2 cellular contexts compared by ENCODE assay signal in genomic region chr1:229430761-229431269, GRCh38.
A peak's percentile ranks its signal among the peaks of the same experiment; 100 is the strongest.
TF ChIP-seq lines count a peak whose summit lies in the region.

No MANE protein-coding gene starts in this region.

TF ChIP-seq in K562, 482 proteins besides CTCF, POLR2A, EP300 and RAD21 (continues in another document):
- TF ChIP-seq REST (CRISPR knock-in tag; IDR thresholded peaks at IDR 0.05; ENCODE audit: low read depth) (peak; percentile 98), SMARCA4 (IDR thresholded peaks at IDR 0.05) (no peak), HDAC1 (IDR thresholded peaks at IDR 0.05) (peak in 1 of 2 experiments; percentile 47; a peak in 1 of 4 replicates), RB1 (IDR thresholded peaks at IDR 0.05; ENCODE audit: low read depth) (peak; percentile 52; the same call in 1 of the 2 replicates), ZNF12 (CRISPR knock-in tag; IDR thresholded peaks at IDR 0.05) (peak; percentile 80; the same call in 1 of the 2 replicates), TEAD4 (IDR thresholded peaks at IDR 0.05; ENCODE audit: low read length) (no peak), TEAD4 (CRISPR knock-in tag; IDR thresholded peaks at IDR 0.05; ENCODE audit: borderline replicate concordance) (peak; percentile 72; the same call in 1 of the 2 replicates), ARID4B (CRISPR knock-in tag; IDR thresholded peaks at IDR 0.05) (peak; percentile 85), ZBTB49 (CRISPR knock-in tag; IDR thresholded peaks at IDR 0.05; ENCODE audit: borderline replicate concordance) (0 out of 2 replicates have a peak, but pooled peaks have one; percentile 25), ZKSCAN1 (IDR thresholded peaks at IDR 0.05; ENCODE audit: low read depth, low read length) (peak; percentile 33; the same call in 1 of the 2 replicates), SNIP1 (IDR thresholded peaks at IDR 0.05; ENCODE audit: low read depth) (no peak), ZNF3 (CRISPR knock-in tag; IDR thresholded peaks at IDR 0.05) (no peak), DMBX1 (CRISPR knock-in tag; IDR thresholded peaks at IDR 0.05; ENCODE audit: borderline replicate concordance) (no peak; the same call in 1 of the 2 replicates), ZNF263 (CRISPR knock-in tag; IDR thresholded peaks at IDR 0.05; ENCODE audit: borderline replicate concordance) (peak; percentile 66), SIN3A (IDR thresholded peaks at IDR 0.05; ENCODE audit: borderline replicate concordance in 2 of 2, control insufficient read depth in 1 of 2, low read depth in 2 of 2, low read length in 2 of 2) (peak in 1 of 2 experiments; percentile 57; a peak in 1 of 4 replicates), HEY1 (CRISPR knock-in tag; IDR thresholded peaks at IDR 0.05; ENCODE audit: borderline replicate concordance) (no peak), CBX2 (IDR thresholded peaks at IDR 0.05; ENCODE audit: insufficient read depth, low read length, poor library complexity, severe bottlenecking) (no peak), CREM (IDR thresholded peaks at IDR 0.05; ENCODE audit: low read depth) (0 out of 2 replicates have a peak, but pooled peaks have one; percentile 15)

TF ChIP-seq in HepG2, 621 proteins besides CTCF, POLR2A, EP300 and RAD21 (continues in another document):
- TF ChIP-seq RFX1 (IDR thresholded peaks at IDR 0.05) (no peak), KDM2A (CRISPR knock-in tag; IDR thresholded peaks at IDR 0.05; ENCODE audit: borderline replicate concordance, low read depth) (0 out of 2 replicates have a peak, but pooled peaks have one; percentile 45), NFKB2 (CRISPR knock-in tag; IDR thresholded peaks at IDR 0.05; ENCODE audit: borderline replicate concordance) (peak; percentile 70; the same call in 1 of the 2 replicates), ISL2 (CRISPR knock-in tag; IDR thresholded peaks at IDR 0.05) (peak; percentile 23; the same call in 1 of the 2 replicates), PHF21A (CRISPR knock-in tag; IDR thresholded peaks at IDR 0.05) (no peak), SIX4 (CRISPR knock-in tag; IDR thresholded peaks at IDR 0.05) (peak; percentile 34; the same call in 1 of the 2 replicates), XRCC5 (optimal IDR thresholded peaks at IDR 0.05; ENCODE audit: low read length) (peak; percentile 25), HOXA3 (CRISPR knock-in tag; IDR thresholded peaks at IDR 0.05) (0 out of 2 replicates have a peak, but pooled peaks have one; percentile 19), THRA (CRISPR knock-in tag; IDR thresholded peaks at IDR 0.05; ENCODE audit: borderline replicate concordance) (peak; percentile 65), SALL1 (CRISPR knock-in tag; IDR thresholded peaks at IDR 0.05) (peak; percentile 61; the same call in 1 of the 2 replicates), BCL6 (CRISPR knock-in tag; IDR thresholded peaks at IDR 0.05) (0 out of 2 replicates have a peak, but pooled peaks have one; percentile 22), ZBTB7B (CRISPR knock-in tag; IDR thresholded peaks at IDR 0.05) (peak; percentile 59; the same call in 1 of the 2 replicates), ZNF331 (CRISPR knock-in tag; IDR thresholded peaks at IDR 0.05) (0 out of 2 replicates have a peak, but pooled peaks have one; percentile 45), KAT8 (CRISPR knock-in tag; IDR thresholded peaks at IDR 0.05) (peak; percentile 32; the same call in 1 of the 2 replicates), ATF3 (CRISPR knock-in tag; IDR thresholded peaks at IDR 0.05) (0 out of 2 replicates have a peak, but pooled peaks have one; percentile 24), ZNF720 (CRISPR knock-in tag; IDR thresholded peaks at IDR 0.05) (peak; percentile 66; the same call in 1 of the 2 replicates), ZNF3 (CRISPR knock-in tag; IDR thresholded peaks at IDR 0.05) (no peak), ZNF607 (CRISPR knock-in tag; IDR thresholded peaks at IDR 0.05; ENCODE audit: borderline replicate concordance) (0 out of 2 replicates have a peak, but pooled peaks have one; percentile 47), IRF2 (CRISPR knock-in tag; IDR thresholded peaks at IDR 0.05) (0 out of 2 replicates have a peak, but pooled peaks have one; percentile 33), TBL1XR1 (IDR thresholded peaks at IDR 0.05; ENCODE audit: borderline replicate concordance, low read length, partially characterized antibody) (no peak), TSC22D2 (CRISPR knock-in tag; IDR thresholded peaks at IDR 0.05; ENCODE audit: borderline replicate concordance) (0 out of 2 replicates have a peak, but pooled peaks have one; percentile 71), ZNF296 (CRISPR knock-in tag; conservative IDR thresholded peaks at IDR 0.05) (0 out of 2 replicates have a peak, but pooled peaks have one; percentile 44), ZBTB10 (CRISPR knock-in tag; IDR thresholded peaks at IDR 0.05; ENCODE audit: borderline replicate concordance) (peak; percentile 38; the same call in 1 of the 2 replicates), NKX3-1 (CRISPR knock-in tag; IDR thresholded peaks at IDR 0.05) (0 out of 2 replicates have a peak, but pooled peaks have one; percentile 31), KLF6 (CRISPR knock-in tag; IDR thresholded peaks at IDR 0.05) (peak; percentile 80; the same call in 1 of the 2 replicates), ZNF768 (CRISPR knock-in tag; IDR thresholded peaks at IDR 0.05) (peak; percentile 51; the same call in 1 of the 2 replicates), ZNF205 (CRISPR knock-in tag; IDR thresholded peaks at IDR 0.05) (no peak), FOSL2 (CRISPR knock-in tag; IDR thresholded peaks at IDR 0.05) (peak; percentile 29; the same call in 1 of the 2 replicates), KLF11 (CRISPR knock-in tag; IDR thresholded peaks at IDR 0.05) (peak; percentile 53; the same call in 1 of the 2 replicates), NFYB (CRISPR knock-in tag; IDR thresholded peaks at IDR 0.05) (0 out of 2 replicates have a peak, but pooled peaks have one; percentile 13), PATZ1 (CRISPR knock-in tag; IDR thresholded peaks at IDR 0.05) (0 out of 2 replicates have a peak, but pooled peaks have one; percentile 23), ZNF703 (CRISPR knock-in tag; IDR thresholded peaks at IDR 0.05; ENCODE audit: borderline replicate concordance) (no peak), ZBTB20 (CRISPR knock-in tag; IDR thresholded peaks at IDR 0.05; ENCODE audit: borderline replicate concordance, low read depth) (peak; percentile 38; the same call in 1 of the 2 replicates), ZBTB43 (CRISPR knock-in tag; conservative IDR thresholded peaks at IDR 0.05) (no peak), MEIS2 (CRISPR knock-in tag; IDR thresholded peaks at IDR 0.05) (peak; percentile 80), ZNF335 (CRISPR knock-in tag; IDR thresholded peaks at IDR 0.05) (peak; percentile 62; the same call in 1 of the 2 replicates), KMT2B (CRISPR knock-in tag; IDR thresholded peaks at IDR 0.05) (peak; percentile 25; the same call in 1 of the 2 replicates), BORCS8-MEF2B (CRISPR knock-in tag; IDR thresholded peaks at IDR 0.05) (peak; percentile 63; the same call in 1 of the 2 replicates), ZNF12 (CRISPR knock-in tag; IDR thresholded peaks at IDR 0.05) (peak; percentile 57; the same call in 1 of the 2 replicates), CREB1 (IDR thresholded peaks at IDR 0.05) (no peak), CREB1 (CRISPR knock-in tag; IDR thresholded peaks at IDR 0.05) (no peak), WIZ (CRISPR knock-in tag; IDR thresholded peaks at IDR 0.05) (peak; percentile 93), ZNF574 (CRISPR knock-in tag; IDR thresholded peaks at IDR 0.05) (peak; percentile 60; the same call in 1 of the 2 replicates), ZNF441 (CRISPR knock-in tag; IDR thresholded peaks at IDR 0.05; ENCODE audit: borderline replicate concordance) (peak; percentile 71; the same call in 1 of the 2 replicates), MAF1 (CRISPR knock-in tag; IDR thresholded peaks at IDR 0.05; ENCODE audit: borderline replicate concordance) (peak; percentile 54; the same call in 1 of the 2 replicates), UBTF (CRISPR knock-in tag; IDR thresholded peaks at IDR 0.05) (no peak), EHMT2 (IDR thresholded peaks at IDR 0.05; ENCODE audit: borderline replicate concordance, low read depth, low read length) (peak; percentile 55; the same call in 1 of the 2 replicates), MXD4 (CRISPR knock-in tag; IDR thresholded peaks at IDR 0.05) (no peak)
